In the genomic region with DNA sequence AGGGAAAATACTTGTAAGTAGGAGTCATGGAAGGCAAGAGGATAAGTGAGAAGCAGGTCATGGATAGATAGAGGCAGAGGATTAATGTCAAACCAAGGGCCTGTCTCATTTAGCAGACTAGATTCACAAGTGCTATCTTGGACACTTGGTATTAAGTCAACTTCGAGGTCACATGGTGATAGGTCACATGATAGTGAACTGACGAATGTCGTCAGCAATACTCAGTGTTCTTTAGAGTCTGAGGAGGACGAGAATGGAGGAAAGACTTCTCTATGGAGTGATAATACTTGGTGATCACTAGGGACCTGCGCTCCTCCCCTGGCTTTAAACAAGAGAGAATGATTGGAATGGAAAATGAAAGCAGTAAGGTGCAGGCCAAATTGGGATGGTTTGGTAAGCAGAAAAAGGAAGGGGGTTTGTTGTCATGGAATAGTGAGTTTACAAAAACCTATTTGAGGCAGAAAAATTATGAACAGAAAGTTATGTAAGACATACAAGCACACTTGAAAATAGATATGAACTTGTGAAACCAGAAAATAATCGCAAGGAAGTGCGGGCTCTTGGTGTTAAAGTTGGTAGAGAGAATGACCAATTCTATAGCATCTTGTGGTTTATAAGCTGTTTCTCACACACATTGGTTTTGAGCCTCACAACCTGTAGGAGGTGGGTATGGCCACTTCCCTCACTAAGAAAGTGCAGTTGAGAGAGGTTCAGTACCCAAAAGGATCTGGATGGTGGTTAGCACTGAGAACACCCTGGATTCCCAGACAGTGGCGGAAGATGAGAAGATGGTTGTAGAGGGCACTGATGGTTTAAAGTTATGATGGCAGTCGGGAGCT, we compare ENCODE assay signal across 14 cellular contexts.
A peak's percentile ranks its signal among the peaks of the same experiment; 100 is the strongest.
DNase-seq lines count a peak whose midpoint lies in the region; ATAC-seq and TF ChIP-seq lines count a peak whose summit lies in the region.
"Had no signal": no experiment of that assay in that cellular context is flagged by ENCODE, and none has a peak within 500 bp of the region (broad histone marks: within the 10 kb centered on the region; RNA-seq: fewer than 3 reads in every experiment).

No MANE protein-coding gene starts in this region.

- no peak for TF ChIP-seq CTCF in HFFc6 (IDR thresholded peaks at IDR 0.05)
- no peak for TF ChIP-seq CTCF in smooth muscle cell (IDR thresholded peaks at IDR 0.05; ENCODE audit: borderline replicate concordance, insufficient read depth, poor library complexity, severe bottlenecking)

- 0 out of 2 replicates have a peak overlapping the region, but pooled peaks have one; percentile 19 for H3K27ac Mint-ChIP-seq in HFFc6

- H3K4me2 ChIP-seq in smooth muscle cell = no peak overlapping the region
- H3K4me2 ChIP-seq: hepatocyte had no signal

- H2AFZ ChIP-seq in smooth muscle cell (ENCODE audit: low read depth) = no peak overlapping the region
- H2AFZ ChIP-seq: hepatocyte had no signal

- H3K4me1 ChIP-seq in smooth muscle cell (ENCODE audit: low read depth) = peaks cover 2% of the 10 kb centered on the region

- ATAC-seq in HG03521 (IDR thresholded peaks at IDR 0.05; ENCODE audit: unreplicated experiment) (peak; percentile 73), GM18505 (IDR thresholded peaks at IDR 0.05; ENCODE audit: unreplicated experiment) (no peak), HG02970 (IDR thresholded peaks at IDR 0.05; ENCODE audit: low FRiP score, unreplicated experiment) (no peak)

- H3K36me3 ChIP-seq in smooth muscle cell (ENCODE audit: low read depth) = no peaks in the 10 kb centered on the region

- 94% methylated on average over 9 of the region's 9 CpGs for WGBS in smooth muscle cell (ENCODE audit: low lambda C conversion rate)

- H3F3A ChIP-seq in smooth muscle cell (ENCODE audit: low read depth) = no peaks in the 10 kb centered on the region

- no peak overlapping the region for H3K9ac ChIP-seq in smooth muscle cell (ENCODE audit: low read depth)

- peaks cover 29% of the 10 kb centered on the region for H3K4me1 Mint-ChIP-seq in HFFc6 (ENCODE audit: low read depth)

- H3K27me3 Mint-ChIP-seq in HFFc6 (ENCODE audit: insufficient read depth) = peaks cover 2% of the 10 kb centered on the region; the same call in 1 of the 2 replicates

- DNase-seq in NOMO-1 (lab: John Stamatoyannopoulos, UW; ENCODE audit: unreplicated experiment in 2 of 2) (peak; percentile 5 to 22), NOMO-1 treated with dmso at 0.1 percent for 144 hours (lab: John Stamatoyannopoulos, UW; ENCODE audit: unreplicated experiment) (no peak), HFFc6 (no peak), smooth muscle cell (lab: John Stamatoyannopoulos, UW; ENCODE audit: unreplicated experiment) (no peak), T1000 (lab: John Stamatoyannopoulos, UW) (no peak)
- DNase-seq: 8988T; DMS79; Right ventricle myocardium superior; stimulated activated CD4-positive, alpha-beta T cell treated with anti-CD3 and anti-CD28 coated beads, Interleukin-2, amount 100 ng/mL, for 48 hours had no signal

- no peaks in the 10 kb centered on the region for H4K20me1 ChIP-seq in smooth muscle cell (ENCODE audit: low read depth)

- H3K4me3 Mint-ChIP-seq in HFFc6 = no peak overlapping the region

- H3K4me3 ChIP-seq in smooth muscle cell = no peak overlapping the region
- H3K4me3 ChIP-seq: hepatocyte had no signal

- no peaks in the 10 kb centered on the region for H3K9me3 Mint-ChIP-seq in HFFc6

- peak overlapping the region; percentile 27 for H3K27ac ChIP-seq in smooth muscle cell (ENCODE audit: low read depth)
- H3K27ac ChIP-seq: hepatocyte, VCaP had no signal

- H3K9me3 ChIP-seq in smooth muscle cell (replicated peaks; ENCODE audit: low read depth) = no peaks in the 10 kb centered on the region

- H3K36me3 Mint-ChIP-seq in HFFc6 (ENCODE audit: low read depth) = peaks cover 11% of the 10 kb centered on the region

- no peaks in the 10 kb centered on the region for H3K27me3 ChIP-seq in smooth muscle cell (ENCODE audit: low read depth)
- H3K27me3 ChIP-seq: hepatocyte had no signal

- no peak for TF ChIP-seq POLR2A in GM18505 (IDR thresholded peaks at IDR 0.05; ENCODE audit: borderline replicate concordance, extremely low read depth, insufficient read depth, insufficient read length)

- peaks cover 47% of the 10 kb centered on the region for H3K79me2 ChIP-seq in smooth muscle cell (ENCODE audit: low read depth)

Comparison
In these comparisons a context has a peak if more than half of its experiments do, and no peak if none do; other contexts are left out.
1. DNase-seq: peak in NOMO-1 (2 of 2); none in NOMO-1 treated with dmso at 0.1 percent for 144 hours (single experiment), HFFc6 (single experiment), smooth muscle cell (single experiment) and T1000 (single experiment).